Comparison of ENCODE assay signal across 1 cellular context in the genomic region with DNA sequence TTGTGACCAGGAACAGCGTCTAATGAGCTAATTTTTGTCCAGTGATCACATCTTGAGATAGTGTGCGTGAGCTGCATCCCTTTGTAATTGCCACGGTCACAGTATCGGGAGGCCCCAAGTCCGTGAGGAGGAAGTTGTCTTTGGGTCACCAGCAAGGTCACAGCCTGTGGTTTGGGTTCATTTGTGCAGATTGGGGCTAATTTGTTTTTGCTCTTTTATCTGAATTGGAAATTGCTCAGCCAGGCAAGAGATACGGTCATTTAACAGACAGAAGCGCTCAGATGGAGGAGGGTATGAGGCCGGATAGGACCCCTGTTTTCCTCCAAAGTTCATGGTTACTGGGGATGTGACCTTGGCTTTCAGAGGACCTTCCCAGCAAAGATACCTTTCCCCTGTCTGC.
TF ChIP-seq lines count a peak whose summit lies in the region.

No MANE protein-coding gene starts in this region.

TF ChIP-seq in HepG2, 621 proteins besides CTCF, POLR2A, EP300 and RAD21 (continued from another document and continues in another):
- TF ChIP-seq, protein P1, sequence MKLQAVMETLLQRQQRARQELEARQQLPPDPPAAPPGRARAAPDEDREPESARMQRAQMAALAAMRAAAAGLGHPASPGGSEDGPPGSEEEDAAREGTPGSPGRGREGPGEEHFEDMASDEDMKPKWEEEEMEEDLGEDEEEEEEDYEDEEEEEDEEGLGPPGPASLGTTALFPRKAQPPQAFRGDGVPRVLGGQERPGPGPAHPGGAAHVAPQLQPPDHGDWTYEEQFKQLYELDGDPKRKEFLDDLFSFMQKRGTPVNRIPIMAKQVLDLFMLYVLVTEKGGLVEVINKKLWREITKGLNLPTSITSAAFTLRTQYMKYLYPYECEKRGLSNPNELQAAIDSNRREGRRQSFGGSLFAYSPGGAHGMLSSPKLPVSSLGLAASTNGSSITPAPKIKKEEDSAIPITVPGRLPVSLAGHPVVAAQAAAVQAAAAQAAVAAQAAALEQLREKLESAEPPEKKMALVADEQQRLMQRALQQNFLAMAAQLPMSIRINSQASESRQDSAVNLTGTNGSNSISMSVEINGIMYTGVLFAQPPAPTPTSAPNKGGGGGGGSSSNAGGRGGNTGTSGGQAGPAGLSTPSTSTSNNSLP (IDR thresholded peaks at IDR 0.05; ENCODE audit: low read depth, low read length): no peak
- TF ChIP-seq ZNF24 (IDR thresholded peaks at IDR 0.05): no peak
- no peak for TF ChIP-seq ZNF614 (CRISPR knock-in tag; IDR thresholded peaks at IDR 0.05; ENCODE audit: borderline replicate concordance)
- TF ChIP-seq SETDB1 (CRISPR knock-in tag; IDR thresholded peaks at IDR 0.05; ENCODE audit: borderline replicate concordance): no peak
- no peak for TF ChIP-seq ZFY (CRISPR knock-in tag; IDR thresholded peaks at IDR 0.05)
- TF ChIP-seq ARHGAP35 (CRISPR knock-in tag; IDR thresholded peaks at IDR 0.05; ENCODE audit: borderline replicate concordance): no peak
- TF ChIP-seq ZNF788 (CRISPR knock-in tag; IDR thresholded peaks at IDR 0.05; ENCODE audit: borderline replicate concordance): 0 out of 2 replicates have a peak, but pooled peaks have one; percentile 27
- TF ChIP-seq, protein P2, sequence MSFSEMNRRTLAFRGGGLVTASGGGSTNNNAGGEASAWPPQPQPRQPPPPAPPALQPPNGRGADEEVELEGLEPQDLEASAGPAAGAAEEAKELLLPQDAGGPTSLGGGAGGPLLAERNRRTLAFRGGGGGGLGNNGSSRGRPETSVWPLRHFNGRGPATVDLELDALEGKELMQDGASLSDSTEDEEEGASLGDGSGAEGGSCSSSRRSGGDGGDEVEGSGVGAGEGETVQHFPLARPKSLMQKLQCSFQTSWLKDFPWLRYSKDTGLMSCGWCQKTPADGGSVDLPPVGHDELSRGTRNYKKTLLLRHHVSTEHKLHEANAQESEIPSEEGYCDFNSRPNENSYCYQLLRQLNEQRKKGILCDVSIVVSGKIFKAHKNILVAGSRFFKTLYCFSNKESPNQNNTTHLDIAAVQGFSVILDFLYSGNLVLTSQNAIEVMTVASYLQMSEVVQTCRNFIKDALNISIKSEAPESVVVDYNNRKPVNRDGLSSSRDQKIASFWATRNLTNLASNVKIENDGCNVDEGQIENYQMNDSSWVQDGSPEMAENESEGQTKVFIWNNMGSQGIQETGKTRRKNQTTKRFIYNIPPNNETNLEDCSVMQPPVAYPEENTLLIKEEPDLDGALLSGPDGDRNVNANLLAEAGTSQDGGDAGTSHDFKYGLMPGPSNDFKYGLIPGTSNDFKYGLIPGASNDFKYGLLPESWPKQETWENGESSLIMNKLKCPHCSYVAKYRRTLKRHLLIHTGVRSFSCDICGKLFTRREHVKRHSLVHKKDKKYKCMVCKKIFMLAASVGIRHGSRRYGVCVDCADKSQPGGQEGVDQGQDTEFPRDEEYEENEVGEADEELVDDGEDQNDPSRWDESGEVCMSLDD (CRISPR knock-in tag; IDR thresholded peaks at IDR 0.05; ENCODE audit: borderline replicate concordance): no peak
- no peak for TF ChIP-seq SP5 (CRISPR knock-in tag; IDR thresholded peaks at IDR 0.05; ENCODE audit: borderline replicate concordance, low read depth)
- no peak for TF ChIP-seq RFX3 (CRISPR knock-in tag; IDR thresholded peaks at IDR 0.05)
- peak; percentile 54; the same call in 1 of the 2 replicates for TF ChIP-seq ZBTB7B (CRISPR knock-in tag; IDR thresholded peaks at IDR 0.05)
- no peak for TF ChIP-seq U2AF2 (IDR thresholded peaks at IDR 0.05; ENCODE audit: low read depth, low read length)
- TF ChIP-seq, protein P3, sequence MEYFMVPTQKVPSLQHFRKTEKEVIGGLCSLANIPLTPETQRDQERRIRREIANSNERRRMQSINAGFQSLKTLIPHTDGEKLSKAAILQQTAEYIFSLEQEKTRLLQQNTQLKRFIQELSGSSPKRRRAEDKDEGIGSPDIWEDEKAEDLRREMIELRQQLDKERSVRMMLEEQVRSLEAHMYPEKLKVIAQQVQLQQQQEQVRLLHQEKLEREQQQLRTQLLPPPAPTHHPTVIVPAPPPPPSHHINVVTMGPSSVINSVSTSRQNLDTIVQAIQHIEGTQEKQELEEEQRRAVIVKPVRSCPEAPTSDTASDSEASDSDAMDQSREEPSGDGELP (IDR thresholded peaks at IDR 0.05; ENCODE audit: borderline replicate concordance, low read depth): no peak
- TF ChIP-seq ZBTB21 (CRISPR knock-in tag; IDR thresholded peaks at IDR 0.05): no peak
- TF ChIP-seq HNF4G (IDR thresholded peaks at IDR 0.05; ENCODE audit: borderline replicate concordance, low read depth, low read length): no peak
- TF ChIP-seq HNF4G (CRISPR knock-in tag; IDR thresholded peaks at IDR 0.05; ENCODE audit: borderline replicate concordance, low read depth): no peak
- TF ChIP-seq, protein P4, sequence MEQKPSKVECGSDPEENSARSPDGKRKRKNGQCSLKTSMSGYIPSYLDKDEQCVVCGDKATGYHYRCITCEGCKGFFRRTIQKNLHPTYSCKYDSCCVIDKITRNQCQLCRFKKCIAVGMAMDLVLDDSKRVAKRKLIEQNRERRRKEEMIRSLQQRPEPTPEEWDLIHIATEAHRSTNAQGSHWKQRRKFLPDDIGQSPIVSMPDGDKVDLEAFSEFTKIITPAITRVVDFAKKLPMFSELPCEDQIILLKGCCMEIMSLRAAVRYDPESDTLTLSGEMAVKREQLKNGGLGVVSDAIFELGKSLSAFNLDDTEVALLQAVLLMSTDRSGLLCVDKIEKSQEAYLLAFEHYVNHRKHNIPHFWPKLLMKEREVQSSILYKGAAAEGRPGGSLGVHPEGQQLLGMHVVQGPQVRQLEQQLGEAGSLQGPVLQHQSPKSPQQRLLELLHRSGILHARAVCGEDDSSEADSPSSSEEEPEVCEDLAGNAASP (CRISPR knock-in tag; IDR thresholded peaks at IDR 0.05; ENCODE audit: borderline replicate concordance): 0 out of 2 replicates have a peak, but pooled peaks have one; percentile 4
- no peak for TF ChIP-seq KLF13 (CRISPR knock-in tag; IDR thresholded peaks at IDR 0.05)
- TF ChIP-seq MAF1 (CRISPR knock-in tag; IDR thresholded peaks at IDR 0.05; ENCODE audit: borderline replicate concordance): no peak
- no peak for TF ChIP-seq EEA1 (CRISPR knock-in tag; IDR thresholded peaks at IDR 0.05; ENCODE audit: borderline replicate concordance)
- TF ChIP-seq CC2D1A (CRISPR knock-in tag; IDR thresholded peaks at IDR 0.05): no peak
- TF ChIP-seq ZNF160 (CRISPR knock-in tag; IDR thresholded peaks at IDR 0.05): no peak
- TF ChIP-seq, protein P5, sequence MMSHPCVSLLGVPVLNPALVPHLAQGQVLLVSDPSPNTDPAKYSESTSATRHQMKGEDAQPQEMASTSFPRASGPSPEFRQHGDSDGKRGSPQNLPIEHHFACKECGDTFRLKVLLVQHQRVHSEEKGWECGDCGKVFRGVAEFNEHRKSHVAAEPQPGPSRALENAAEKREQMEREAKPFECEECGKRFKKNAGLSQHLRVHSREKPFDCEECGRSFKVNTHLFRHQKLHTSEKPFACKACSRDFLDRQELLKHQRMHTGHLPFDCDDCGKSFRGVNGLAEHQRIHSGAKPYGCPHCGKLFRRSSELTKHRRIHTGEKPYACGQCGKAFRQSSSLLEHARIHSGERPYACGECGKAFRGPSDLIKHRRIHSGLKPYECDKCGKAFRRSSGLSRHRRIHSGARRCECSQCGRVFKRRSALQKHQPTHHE (CRISPR knock-in tag; IDR thresholded peaks at IDR 0.05; ENCODE audit: borderline replicate concordance): no peak
- no peak for TF ChIP-seq NFIC (IDR thresholded peaks at IDR 0.05; ENCODE audit: low read length)
- no peak for TF ChIP-seq DMAP1 (CRISPR knock-in tag; IDR thresholded peaks at IDR 0.05)
- no peak for TF ChIP-seq PHF5A (CRISPR knock-in tag; IDR thresholded peaks at IDR 0.05; ENCODE audit: low read depth, unreplicated experiment)
- TF ChIP-seq CREM (IDR thresholded peaks at IDR 0.05): no peak
- no peak for TF ChIP-seq CREM (CRISPR knock-in tag; IDR thresholded peaks at IDR 0.05)
- TF ChIP-seq, protein P6, sequence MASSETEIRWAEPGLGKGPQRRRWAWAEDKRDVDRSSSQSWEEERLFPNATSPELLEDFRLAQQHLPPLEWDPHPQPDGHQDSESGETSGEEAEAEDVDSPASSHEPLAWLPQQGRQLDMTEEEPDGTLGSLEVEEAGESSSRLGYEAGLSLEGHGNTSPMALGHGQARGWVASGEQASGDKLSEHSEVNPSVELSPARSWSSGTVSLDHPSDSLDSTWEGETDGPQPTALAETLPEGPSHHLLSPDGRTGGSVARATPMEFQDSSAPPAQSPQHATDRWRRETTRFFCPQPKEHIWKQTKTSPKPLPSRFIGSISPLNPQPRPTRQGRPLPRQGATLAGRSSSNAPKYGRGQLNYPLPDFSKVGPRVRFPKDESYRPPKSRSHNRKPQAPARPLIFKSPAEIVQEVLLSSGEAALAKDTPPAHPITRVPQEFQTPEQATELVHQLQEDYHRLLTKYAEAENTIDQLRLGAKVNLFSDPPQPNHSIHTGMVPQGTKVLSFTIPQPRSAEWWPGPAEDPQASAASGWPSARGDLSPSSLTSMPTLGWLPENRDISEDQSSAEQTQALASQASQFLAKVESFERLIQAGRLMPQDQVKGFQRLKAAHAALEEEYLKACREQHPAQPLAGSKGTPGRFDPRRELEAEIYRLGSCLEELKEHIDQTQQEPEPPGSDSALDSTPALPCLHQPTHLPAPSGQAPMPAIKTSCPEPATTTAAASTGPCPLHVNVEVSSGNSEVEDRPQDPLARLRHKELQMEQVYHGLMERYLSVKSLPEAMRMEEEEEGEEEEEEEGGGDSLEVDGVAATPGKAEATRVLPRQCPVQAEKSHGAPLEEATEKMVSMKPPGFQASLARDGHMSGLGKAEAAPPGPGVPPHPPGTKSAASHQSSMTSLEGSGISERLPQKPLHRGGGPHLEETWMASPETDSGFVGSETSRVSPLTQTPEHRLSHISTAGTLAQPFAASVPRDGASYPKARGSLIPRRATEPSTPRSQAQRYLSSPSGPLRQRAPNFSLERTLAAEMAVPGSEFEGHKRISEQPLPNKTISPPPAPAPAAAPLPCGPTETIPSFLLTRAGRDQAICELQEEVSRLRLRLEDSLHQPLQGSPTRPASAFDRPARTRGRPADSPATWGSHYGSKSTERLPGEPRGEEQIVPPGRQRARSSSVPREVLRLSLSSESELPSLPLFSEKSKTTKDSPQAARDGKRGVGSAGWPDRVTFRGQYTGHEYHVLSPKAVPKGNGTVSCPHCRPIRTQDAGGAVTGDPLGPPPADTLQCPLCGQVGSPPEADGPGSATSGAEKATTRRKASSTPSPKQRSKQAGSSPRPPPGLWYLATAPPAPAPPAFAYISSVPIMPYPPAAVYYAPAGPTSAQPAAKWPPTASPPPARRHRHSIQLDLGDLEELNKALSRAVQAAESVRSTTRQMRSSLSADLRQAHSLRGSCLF (CRISPR knock-in tag; IDR thresholded peaks at IDR 0.05; ENCODE audit: borderline replicate concordance): no peak
- TF ChIP-seq SALL1 (CRISPR knock-in tag; IDR thresholded peaks at IDR 0.05): peak; percentile 49; the same call in 1 of the 2 replicates
- TF ChIP-seq ZNF337 (CRISPR knock-in tag; IDR thresholded peaks at IDR 0.05; ENCODE audit: borderline replicate concordance, low read depth): no peak
- no peak for TF ChIP-seq SP1 (IDR thresholded peaks at IDR 0.05)
- TF ChIP-seq SP1 (CRISPR knock-in tag; IDR thresholded peaks at IDR 0.05): no peak
- TF ChIP-seq ZNF124 (CRISPR knock-in tag; IDR thresholded peaks at IDR 0.05): no peak
- TF ChIP-seq ZNF235 (CRISPR knock-in tag; IDR thresholded peaks at IDR 0.05; ENCODE audit: borderline replicate concordance): no peak
- TF ChIP-seq NFATC3 (CRISPR knock-in tag; IDR thresholded peaks at IDR 0.05): no peak
- TF ChIP-seq ZFP1 (CRISPR knock-in tag; IDR thresholded peaks at IDR 0.05): no peak
- no peak for TF ChIP-seq ZNF496 (CRISPR knock-in tag; IDR thresholded peaks at IDR 0.05; ENCODE audit: insufficient replicate concordance)
- peak; percentile 66; the same call in 1 of the 2 replicates for TF ChIP-seq ESRRA (CRISPR knock-in tag; IDR thresholded peaks at IDR 0.05; ENCODE audit: low read depth)
- TF ChIP-seq, protein P7, sequence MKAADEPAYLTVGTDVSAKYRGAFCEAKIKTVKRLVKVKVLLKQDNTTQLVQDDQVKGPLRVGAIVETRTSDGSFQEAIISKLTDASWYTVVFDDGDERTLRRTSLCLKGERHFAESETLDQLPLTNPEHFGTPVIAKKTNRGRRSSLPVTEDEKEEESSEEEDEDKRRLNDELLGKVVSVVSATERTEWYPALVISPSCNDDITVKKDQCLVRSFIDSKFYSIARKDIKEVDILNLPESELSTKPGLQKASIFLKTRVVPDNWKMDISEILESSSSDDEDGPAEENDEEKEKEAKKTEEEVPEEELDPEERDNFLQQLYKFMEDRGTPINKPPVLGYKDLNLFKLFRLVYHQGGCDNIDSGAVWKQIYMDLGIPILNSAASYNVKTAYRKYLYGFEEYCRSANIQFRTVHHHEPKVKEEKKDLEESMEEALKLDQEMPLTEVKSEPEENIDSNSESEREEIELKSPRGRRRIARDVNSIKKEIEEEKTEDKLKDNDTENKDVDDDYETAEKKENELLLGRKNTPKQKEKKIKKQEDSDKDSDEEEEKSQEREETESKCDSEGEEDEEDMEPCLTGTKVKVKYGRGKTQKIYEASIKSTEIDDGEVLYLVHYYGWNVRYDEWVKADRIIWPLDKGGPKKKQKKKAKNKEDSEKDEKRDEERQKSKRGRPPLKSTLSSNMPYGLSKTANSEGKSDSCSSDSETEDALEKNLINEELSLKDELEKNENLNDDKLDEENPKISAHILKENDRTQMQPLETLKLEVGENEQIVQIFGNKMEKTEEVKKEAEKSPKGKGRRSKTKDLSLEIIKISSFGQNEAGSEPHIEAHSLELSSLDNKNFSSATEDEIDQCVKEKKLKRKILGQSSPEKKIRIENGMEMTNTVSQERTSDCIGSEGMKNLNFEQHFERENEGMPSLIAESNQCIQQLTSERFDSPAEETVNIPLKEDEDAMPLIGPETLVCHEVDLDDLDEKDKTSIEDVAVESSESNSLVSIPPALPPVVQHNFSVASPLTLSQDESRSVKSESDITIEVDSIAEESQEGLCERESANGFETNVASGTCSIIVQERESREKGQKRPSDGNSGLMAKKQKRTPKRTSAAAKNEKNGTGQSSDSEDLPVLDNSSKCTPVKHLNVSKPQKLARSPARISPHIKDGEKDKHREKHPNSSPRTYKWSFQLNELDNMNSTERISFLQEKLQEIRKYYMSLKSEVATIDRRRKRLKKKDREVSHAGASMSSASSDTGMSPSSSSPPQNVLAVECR (CRISPR knock-in tag; IDR thresholded peaks at IDR 0.05; ENCODE audit: borderline replicate concordance): no peak
- TF ChIP-seq, protein P8, sequence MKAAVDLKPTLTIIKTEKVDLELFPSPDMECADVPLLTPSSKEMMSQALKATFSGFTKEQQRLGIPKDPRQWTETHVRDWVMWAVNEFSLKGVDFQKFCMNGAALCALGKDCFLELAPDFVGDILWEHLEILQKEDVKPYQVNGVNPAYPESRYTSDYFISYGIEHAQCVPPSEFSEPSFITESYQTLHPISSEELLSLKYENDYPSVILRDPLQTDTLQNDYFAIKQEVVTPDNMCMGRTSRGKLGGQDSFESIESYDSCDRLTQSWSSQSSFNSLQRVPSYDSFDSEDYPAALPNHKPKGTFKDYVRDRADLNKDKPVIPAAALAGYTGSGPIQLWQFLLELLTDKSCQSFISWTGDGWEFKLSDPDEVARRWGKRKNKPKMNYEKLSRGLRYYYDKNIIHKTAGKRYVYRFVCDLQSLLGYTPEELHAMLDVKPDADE (CRISPR knock-in tag; IDR thresholded peaks at IDR 0.05): no peak
